26 cellular contexts compared by ENCODE assay signal in genomic region chr7:140295224-140295623, GRCh38.
A peak's percentile ranks its signal among the peaks of the same experiment; 100 is the strongest.
DNase-seq lines count a peak whose midpoint lies in the region; ATAC-seq, FAIRE-seq and TF ChIP-seq lines count a peak whose summit lies in the region.
"Had no signal": no experiment of that assay in that cellular context is flagged by ENCODE, and none has a peak within 500 bp of the region (broad histone marks: within the 10 kb centered on the region; RNA-seq: fewer than 3 reads in every experiment).

No MANE protein-coding gene starts in this region.

- H2BK20ac ChIP-seq in H1 (ENCODE audit: low read length), result no peak overlapping the region

- no peak overlapping the region for H3K4ac ChIP-seq in H1 (replicated peaks; ENCODE audit: insufficient read length, low read depth, low read length)

- TF ChIP-seq CTCF in H1 (IDR thresholded peaks at IDR 0.05; ENCODE audit: control extremely low read depth in 1 of 3, insufficient read depth in 1 of 3, low read depth in 1 of 3, low read length in 3 of 3) (no peak), gastroesophageal sphincter (IDR thresholded peaks at IDR 0.05) (no peak)

- H4K91ac ChIP-seq in H1 (replicated peaks; ENCODE audit: insufficient read length, low read length), result no peak overlapping the region

- H3K4me1 ChIP-seq in H1 (replicated peaks in 1 of 4; ENCODE audit: control insufficient read depth in 3 of 4, insufficient read depth in 4 of 4, low read length in 3 of 4) (no peaks in the 10 kb centered on the region), gastroesophageal sphincter (no peaks in the 10 kb centered on the region)
- H3K4me1 ChIP-seq: BE2C, BLaER1 had no signal

- no peak overlapping the region for H3K14ac ChIP-seq in H1 (ENCODE audit: insufficient read length)

- no peaks in the 10 kb centered on the region for H4K20me1 ChIP-seq in H1 (replicated peaks in 1 of 2; ENCODE audit: control insufficient read depth in 1 of 2, insufficient read depth in 2 of 2, low read length in 2 of 2)
- H4K20me1 ChIP-seq: BLaER1 had no signal

- peaks cover 3% of the 10 kb centered on the region for H3K36me3 Mint-ChIP-seq in T-helper 17 cell (ENCODE audit: low read depth)
- H3K36me3 Mint-ChIP-seq: CD14-positive monocyte; CD4-positive, alpha-beta memory T cell had no signal

- 95% methylated on average over 6 of the region's 6 CpGs; no CpG with 5 or more reads in 1 of the 2 experiments for WGBS in H1 (ENCODE audit: extremely low coverage in 1 of 2, insufficient coverage in 1 of 2, insufficient read length in 1 of 2, insufficient replicate concordance in 2 of 2, low coverage in 1 of 2, low lambda C conversion rate in 2 of 2, missing lambda C conversion rate in 1 of 2), 2 experiments
- 92 to 93% methylated on average over 4 to 6 of the region's 6 CpGs for WGBS in gastroesophageal sphincter (ENCODE audit: low coverage in 1 of 2), 2 donors

- peaks cover 5% of the 10 kb centered on the region for H3K4me1 Mint-ChIP-seq in T-helper 17 cell
- H3K4me1 Mint-ChIP-seq: CD4-positive, CD25-positive, alpha-beta regulatory T cell had no signal

- H2AK5ac ChIP-seq in H1 (ENCODE audit: low read depth, low read length), result no peak overlapping the region

- H2BK12ac ChIP-seq in H1 (ENCODE audit: low read depth, low read length), result no peak overlapping the region

- H3K27me3 Mint-ChIP-seq in T-helper 17 cell, result no peaks in the 10 kb centered on the region
- H3K27me3 Mint-ChIP-seq: CD4-positive, alpha-beta memory T cell; CD4-positive, CD25-positive, alpha-beta regulatory T cell had no signal

- H3K56ac ChIP-seq in H1 (replicated peaks; ENCODE audit: insufficient read length, low read depth, low read length), result no peak overlapping the region

- no peaks in the 10 kb centered on the region for H3K36me3 ChIP-seq in H1 (ENCODE audit: control insufficient read depth in 2 of 4, insufficient read depth in 4 of 4, low read length in 3 of 4)
- H3K36me3 ChIP-seq in gastroesophageal sphincter, result no peaks in the 10 kb centered on the region
- H3K36me3 ChIP-seq: BE2C, BLaER1 had no signal

- H2AFZ ChIP-seq in H1 (ENCODE audit: low read length), result no peak overlapping the region

- POLR2A ChIA-PET in H1 (lab: Charles Lee; ENCODE audit: partially characterized antibody), result no interaction called here

- H3K9me3 ChIP-seq in T-helper 17 cell (ENCODE audit: control insufficient read depth, low read length, poor library complexity, severe bottlenecking), result no peaks in the 10 kb centered on the region
- no peaks in the 10 kb centered on the region for H3K9me3 ChIP-seq in H1 (ENCODE audit: insufficient read depth in 2 of 2, low read depth in 1 of 2, low read length in 1 of 2)
- H3K9me3 ChIP-seq in gastroesophageal sphincter, result no peaks in the 10 kb centered on the region
- H3K9me3 ChIP-seq: BE2C, BLaER1 had no signal

- no peak overlapping the region for H3K18ac ChIP-seq in H1 (ENCODE audit: extremely low read depth, low read length)

- no peaks in the 10 kb centered on the region for H3K79me1 ChIP-seq in H1 (ENCODE audit: low read depth, low read length)

- TF ChIP-seq EP300 in H1 (IDR thresholded peaks at IDR 0.05; ENCODE audit: borderline replicate concordance in 1 of 2, low read depth in 2 of 2, low read length in 2 of 2), result no peak
- no peak for TF ChIP-seq EP300 in gastroesophageal sphincter (IDR thresholded peaks at IDR 0.05)

- H3K4me3 ChIP-seq in H1 (ENCODE audit: extremely low read depth in 1 of 4, insufficient read depth in 2 of 4, low read depth in 3 of 4, low read length in 4 of 4) (no peak overlapping the region), gastroesophageal sphincter (no peak overlapping the region)
- H3K4me3 ChIP-seq: BLaER1, GM12878 had no signal

- TF ChIP-seq POLR2A in H1 (IDR thresholded peaks at IDR 0.05; ENCODE audit: control extremely low read depth in 1 of 2, low read depth in 2 of 2, low read length in 2 of 2), result no peak
- TF ChIP-seq POLR2A in gastroesophageal sphincter (IDR thresholded peaks at IDR 0.05), result no peak
- TF ChIP-seq POLR2A in erythroblast (IDR thresholded peaks at IDR 0.05; ENCODE audit: low read length), result no peak

- CTCF ChIA-PET in H1 (lab: Charles Lee; ENCODE audit: partially characterized antibody), result interaction anchor here (1.4 kb wide), 1 partner anchor 9 kb away, joined by 8 read pairs; no protein-coding TSS in a partner anchor

- no peaks in the 10 kb centered on the region for H3K23me2 ChIP-seq in H1 (ENCODE audit: low read depth, low read length)

- no peak overlapping the region for H2BK15ac ChIP-seq in H1 (ENCODE audit: low read length)

- no peak overlapping the region for H3K9ac ChIP-seq in H1 (replicated peaks in 1 of 4; ENCODE audit: extremely low read depth in 1 of 4, low read depth in 3 of 4, low read length in 3 of 4)
- H3K9ac ChIP-seq: BLaER1 had no signal

- peak overlapping the region; percentile 14 for H3K27ac Mint-ChIP-seq in T-helper 17 cell
- H3K27ac Mint-ChIP-seq: CD4-positive, alpha-beta memory T cell; CD4-positive, CD25-positive, alpha-beta regulatory T cell had no signal

- H3K79me2 ChIP-seq in H1 (ENCODE audit: control insufficient read depth in 1 of 2, insufficient read depth in 2 of 2, low read length in 2 of 2), result no peaks in the 10 kb centered on the region

- 0 out of 2 replicates have a peak overlapping the region, but pooled peaks have one; percentile 82 for H4K8ac ChIP-seq in H1 (ENCODE audit: extremely low read depth, insufficient read depth, low read length)

- no peak overlapping the region for H4K5ac ChIP-seq in H1 (ENCODE audit: insufficient read length, low read depth, low read length)

- TF ChIP-seq RAD21 in H1 (IDR thresholded peaks at IDR 0.05 in 1 of 2, conservative IDR thresholded peaks at IDR 0.05 in 1 of 2; ENCODE audit: low read depth in 2 of 2, low read length in 2 of 2), result no peak

- H2BK5ac ChIP-seq in H1 (ENCODE audit: low read depth, low read length), result no peak overlapping the region

- no peak overlapping the region for H3K23ac ChIP-seq in H1 (ENCODE audit: insufficient read length)

- H3K27ac ChIP-seq in H1 (ENCODE audit: low read depth, low read length) (no peak overlapping the region), gastroesophageal sphincter (no peak overlapping the region)
- H3K27ac ChIP-seq: BLaER1 had no signal

- H2BK120ac ChIP-seq in H1 (replicated peaks; ENCODE audit: low read depth, low read length), result no peak overlapping the region

- ATAC-seq in T-helper 17 cell (no peak), gastroesophageal sphincter (no peak)

- no peak overlapping the region for H3K4me3 Mint-ChIP-seq in T-helper 17 cell
- H3K4me3 Mint-ChIP-seq: CD14-positive monocyte; CD4-positive, alpha-beta memory T cell; CD4-positive, CD25-positive, alpha-beta regulatory T cell; CD8-positive, alpha-beta memory T cell had no signal

- peak; percentile 12 for DNase-seq in activated effector memory CD4-positive, alpha-beta T cell treated with anti-CD3 and anti-CD28 coated beads, Interleukin-2, amount 50 U/mL, for 16 hours
- no peak for DNase-seq in activated effector memory CD4-positive, alpha-beta T cell treated with Interleukin-2 at 50 U/mL for 16 hours
- DNase-seq in T-helper 17 cell, result no peak
- DNase-seq in H1 (ENCODE audit: low read depth in 1 of 2, low spot score in 2 of 2), result no peak
- DNase-seq in activated naive CD4-positive, alpha-beta T cell treated with Interleukin-2 at 50 U/mL for 16 hours, result no peak
- no peak for DNase-seq in erythroblast (lab: John Stamatoyannopoulos, UW)
- DNase-seq: 8988T; ACHN; BE2C; C1 segment of cervical spinal cord; CD4-positive, alpha-beta memory T cell; CD4-positive, CD25-positive, alpha-beta regulatory T cell; CD8-positive, alpha-beta memory T cell; COR-L47; DMS 273 treated with DMSO at 0.1 percent for 48 hours; DMS79; DND-41; EL; GDM1 had no signal

- no peak for FAIRE-seq in H1 (lab: Jason Lieb, UNC)
- FAIRE-seq: A204.1, GM12878, GM12892, GM18507 had no signal

- H3K4me2 ChIP-seq in H1 (ENCODE audit: insufficient read depth in 1 of 2, low read depth in 2 of 2, low read length in 2 of 2), result no peak overlapping the region
- H3K4me2 ChIP-seq: BLaER1 had no signal

- H3K27me3 ChIP-seq in H1 (replicated peaks in 1 of 4; ENCODE audit: control insufficient read depth in 3 of 4, extremely low read depth in 1 of 4, insufficient read depth in 3 of 4, low read length in 3 of 4), result no peaks in the 10 kb centered on the region
- H3K27me3 ChIP-seq in gastroesophageal sphincter, result no peaks in the 10 kb centered on the region
- H3K27me3 ChIP-seq: BE2C, BLaER1 had no signal

TF ChIP-seq in H1, 55 proteins besides CTCF, POLR2A, EP300 and RAD21:
- TF ChIP-seq RFX5 (IDR thresholded peaks at IDR 0.05; ENCODE audit: borderline replicate concordance, low read depth, low read length) (no peak), NRF1 (IDR thresholded peaks at IDR 0.05; ENCODE audit: low read depth, low read length) (no peak), TCF12 (IDR thresholded peaks at IDR 0.05; ENCODE audit: low read depth, low read length) (no peak), CTBP2 (IDR thresholded peaks at IDR 0.05; ENCODE audit: borderline replicate concordance, insufficient read depth, insufficient read length, low read length) (no peak), GABPA (IDR thresholded peaks at IDR 0.05; ENCODE audit: borderline replicate concordance, insufficient read depth, low read length) (no peak), POU5F1 (IDR thresholded peaks at IDR 0.05; ENCODE audit: low read depth, low read length) (no peak), SAP30 (IDR thresholded peaks at IDR 0.05; ENCODE audit: insufficient read depth, insufficient replicate concordance, low read length) (no peak), ATF2 (IDR thresholded peaks at IDR 0.05; ENCODE audit: low read length) (no peak), TBP (IDR thresholded peaks at IDR 0.05; ENCODE audit: low read depth, low read length) (no peak), BACH1 (IDR thresholded peaks at IDR 0.05; ENCODE audit: low read length) (no peak), JUN (IDR thresholded peaks at IDR 0.05; ENCODE audit: low read depth, low read length) (no peak), SIRT6 (IDR thresholded peaks at IDR 0.05; ENCODE audit: low read length) (no peak)
